Comparison of ENCODE assay signal across 17 cellular contexts in the genomic region with DNA sequence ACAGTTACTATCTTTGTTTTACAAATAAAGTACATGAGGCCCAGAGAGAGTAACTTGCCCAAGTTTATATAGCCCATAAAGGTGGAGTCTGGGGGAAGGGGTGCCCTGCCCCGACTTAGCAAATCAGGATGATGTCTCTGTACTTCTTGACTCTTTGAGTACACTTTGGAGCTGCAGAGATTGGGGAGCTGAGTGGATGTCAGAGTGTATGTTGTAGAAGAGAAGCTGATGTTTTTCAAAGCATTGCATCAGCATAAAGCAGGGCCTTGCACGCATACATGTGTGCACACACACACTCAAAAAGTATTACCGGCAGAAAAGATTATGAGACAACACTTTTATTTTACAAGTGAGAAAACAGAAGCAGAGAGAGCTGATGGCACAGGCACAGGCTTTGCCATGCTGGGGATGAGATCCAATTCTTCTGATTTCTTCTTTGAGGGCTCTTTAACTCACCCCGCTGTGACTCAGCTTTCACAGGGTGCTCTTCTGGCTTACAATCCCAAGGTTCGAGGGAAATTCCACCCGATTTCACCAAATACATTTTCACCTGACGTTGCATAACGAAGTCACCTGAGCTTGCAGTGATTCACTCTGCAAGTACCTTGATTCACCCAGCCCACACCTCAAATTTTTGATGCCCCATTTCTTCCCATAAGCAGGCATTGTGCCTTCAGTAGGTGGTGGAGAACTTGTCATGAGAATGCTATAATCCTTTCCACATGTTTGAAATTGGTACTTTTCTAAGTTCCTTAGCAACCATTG.
DNase-seq lines count a peak whose midpoint lies in the region; ATAC-seq, FAIRE-seq and TF ChIP-seq lines count a peak whose summit lies in the region.
"Had no signal": no experiment of that assay in that cellular context is flagged by ENCODE, and none has a peak within 500 bp of the region (broad histone marks: within the 10 kb centered on the region; RNA-seq: fewer than 3 reads in every experiment).

No MANE protein-coding gene starts in this region.

- no peaks in the 10 kb centered on the region for H3K79me2 ChIP-seq in H1 (ENCODE audit: control insufficient read depth in 1 of 2, insufficient read depth in 2 of 2, low read length in 2 of 2)
- H3K79me2 ChIP-seq in mesendoderm (ENCODE audit: control insufficient read depth, insufficient read depth, low read length): no peaks in the 10 kb centered on the region

- H2BK5ac ChIP-seq in IMR-90 (ENCODE audit: low read depth, low read length, poor library complexity, severe bottlenecking) (peak overlapping the region; percentile 96), H1 (ENCODE audit: low read depth, low read length) (no peak overlapping the region; the same call in 1 of the 2 replicates), mesendoderm (ENCODE audit: low read length) (no peak overlapping the region)

- H2AK5ac ChIP-seq in IMR-90 (ENCODE audit: low read depth, low read length): peak overlapping the region; percentile 92
- H2AK5ac ChIP-seq in H1 (ENCODE audit: low read depth, low read length): no peak overlapping the region
- no peak overlapping the region for H2AK5ac ChIP-seq in mesendoderm (ENCODE audit: low read length)

- H4K20me1 ChIP-seq in IMR-90 (ENCODE audit: insufficient read depth, low read length): no peaks in the 10 kb centered on the region
- H4K20me1 ChIP-seq in H1 (replicated peaks in 1 of 2; ENCODE audit: control insufficient read depth in 1 of 2, insufficient read depth in 2 of 2, low read length in 2 of 2): no peaks in the 10 kb centered on the region

- H4K8ac ChIP-seq in IMR-90 (ENCODE audit: low read depth in 2 of 2, low read length in 2 of 2): peak overlapping the region; percentile 45 to 94
- no peak overlapping the region for H4K8ac ChIP-seq in H1 (ENCODE audit: extremely low read depth, insufficient read depth, low read length)
- no peak overlapping the region for H4K8ac ChIP-seq in mesendoderm (ENCODE audit: low read depth, low read length)

- dilution Hi-C loops in IMR-90 (cut with HindIII; ENCODE audit: low sequenced_read_pairs, unreplicated experiment): no loop called here

- intact Hi-C loops in IMR-90 (cut with micrococcal nuclease): loop anchor here (2.0 kb wide), 3 partner anchors 69 to 1083 kb away; a partner anchor contains a TSS
- intact Hi-C loops in heart right ventricle (cut with DNase I): no loop called here

- TF ChIP-seq EP300 in A549 (IDR thresholded peaks at IDR 0.05) (no peak), H1 (IDR thresholded peaks at IDR 0.05; ENCODE audit: borderline replicate concordance in 1 of 2, low read depth in 2 of 2, low read length in 2 of 2) (no peak)

- 72% methylated on average over 8 of the region's 8 CpGs for WGBS in A549 (ENCODE audit: missing lambda C conversion rate)
- 100% methylated on average over 1 of the region's 8 CpGs; no CpG with 5 or more reads in 1 of the 2 experiments for WGBS in IMR-90 (ENCODE audit: extremely low coverage in 2 of 2, insufficient read length in 1 of 2), 2 experiments
- WGBS in H1 (ENCODE audit: extremely low coverage in 1 of 2, insufficient coverage in 1 of 2, insufficient read length in 1 of 2, insufficient replicate concordance in 2 of 2, low coverage in 1 of 2, low lambda C conversion rate in 2 of 2, missing lambda C conversion rate in 1 of 2), 2 experiments: 94% methylated on average over 8 of the region's 8 CpGs; no CpG with 5 or more reads in 1 of the 2 experiments
- WGBS in mesendoderm (ENCODE audit: extremely low coverage, insufficient coverage, low lambda C conversion rate): no CpG with 5 or more reads among the region's 8 CpGs
- 85 to 93% methylated on average over 8 of the region's 8 CpGs for WGBS in heart right ventricle, 2 donors

- FAIRE-seq in A549 (lab: Jason Lieb, UNC) (no peak), H1 (lab: Jason Lieb, UNC) (no peak)

- H3K4me1 ChIP-seq in A549 (peaks cover 31% of the 10 kb centered on the region), IMR-90 (ENCODE audit: control insufficient read depth, insufficient read depth, low read length) (peaks cover 24% of the 10 kb centered on the region), H1 (replicated peaks in 1 of 4; ENCODE audit: control insufficient read depth in 3 of 4, insufficient read depth in 4 of 4, low read length in 3 of 4) (peaks cover 0 to 7% (median 3%) of the 10 kb centered on the region in 4 experiments; a peak in 4 of 7 replicates), mesendoderm (ENCODE audit: control insufficient read depth, low read depth, low read length) (no peaks in the 10 kb centered on the region), heart right ventricle (peaks cover 0 to 21% (median 0%) of the 10 kb centered on the region in 9 donors)

- in situ Hi-C loops in IMR-90 (cut with MboI; ENCODE audit: low sequenced_read_pairs): loop anchor here (10.0 to 25.0 kb wide), 3 partner anchors 258 to 1417 kb away; a partner anchor contains a TSS

- no peak for TF ChIP-seq CTCF in A549 (IDR thresholded peaks at IDR 0.05)
- no peak for TF ChIP-seq CTCF in IMR-90 (conservative IDR thresholded peaks at IDR 0.05; ENCODE audit: low read depth, low read length)
- TF ChIP-seq CTCF in H1 (IDR thresholded peaks at IDR 0.05; ENCODE audit: control extremely low read depth in 1 of 3, insufficient read depth in 1 of 3, low read depth in 1 of 3, low read length in 3 of 3): no peak
- no peak for TF ChIP-seq CTCF in heart right ventricle (IDR thresholded peaks at IDR 0.05)

- H2AK9ac ChIP-seq in IMR-90 (replicated peaks; ENCODE audit: low read depth, low read length, poor library complexity): peak overlapping the region; percentile 86

- H3K23ac ChIP-seq in IMR-90 (ENCODE audit: low read depth, low read length) (peak overlapping the region; percentile 95), H1 (ENCODE audit: insufficient read length) (no peak overlapping the region), mesendoderm (ENCODE audit: low read length) (no peak overlapping the region)

- POLR2A ChIA-PET in A549 (lab: Yijun Ruan, JAX): interaction anchor here (1.0 to 1.6 kb wide), 2 partner anchors 13 to 69 kb away, joined by 4 to 5 read pairs; no protein-coding TSS in a partner anchor
- POLR2A ChIA-PET in IMR-90 (lab: Charles Lee; ENCODE audit: unreplicated experiment): no interaction called here
- POLR2A ChIA-PET in H1 (lab: Charles Lee; ENCODE audit: partially characterized antibody): no interaction called here

- H2BK120ac ChIP-seq in IMR-90 (ENCODE audit: low read depth, low read length): peak overlapping the region; percentile 98
- no peak overlapping the region for H2BK120ac ChIP-seq in H1 (replicated peaks; ENCODE audit: low read depth, low read length)
- peak overlapping the region; percentile 64 for H2BK120ac ChIP-seq in mesendoderm (ENCODE audit: low read depth, low read length)

- H3K9me1 ChIP-seq in IMR-90 (ENCODE audit: insufficient read depth, low read length): peaks cover 10% of the 10 kb centered on the region; the same call in 1 of the 2 replicates

- peaks cover 0 to 8% of the 10 kb centered on the region in 2 experiments; a peak in 1 of 4 replicates for H3K79me1 ChIP-seq in IMR-90 (ENCODE audit: low read depth in 1 of 2, low read length in 2 of 2)
- no peaks in the 10 kb centered on the region for H3K79me1 ChIP-seq in H1 (ENCODE audit: low read depth, low read length)
- H3K79me1 ChIP-seq in mesendoderm (ENCODE audit: low read length): no peaks in the 10 kb centered on the region

- no peaks in the 10 kb centered on the region for H3K23me2 ChIP-seq in H1 (ENCODE audit: low read depth, low read length)

- H3K27me3 ChIP-seq in IMR-90 (ENCODE audit: control insufficient read depth, insufficient read depth, low read length) (no peaks in the 10 kb centered on the region), H1 (replicated peaks in 1 of 4; ENCODE audit: control insufficient read depth in 3 of 4, extremely low read depth in 1 of 4, insufficient read depth in 3 of 4, low read length in 3 of 4) (no peaks in the 10 kb centered on the region), mesendoderm (ENCODE audit: insufficient read depth, low read length, poor library complexity) (no peaks in the 10 kb centered on the region), heart right ventricle (no peaks in the 10 kb centered on the region)

- no peak overlapping the region for H2BK12ac ChIP-seq in H1 (ENCODE audit: low read depth, low read length)

- H2BK15ac ChIP-seq in IMR-90 (ENCODE audit: low read depth, low read length) (peak overlapping the region; percentile 78), H1 (ENCODE audit: low read length) (no peak overlapping the region), mesendoderm (replicated peaks; ENCODE audit: low read depth) (no peak overlapping the region)

- H3K4me2 ChIP-seq in A549 (peak overlapping the region; percentile 30), IMR-90 (ENCODE audit: low read depth, low read length) (peak overlapping the region; percentile 19; the same call in 1 of the 2 replicates), H1 (ENCODE audit: insufficient read depth in 1 of 2, low read depth in 2 of 2, low read length in 2 of 2) (no peak overlapping the region), mesendoderm (ENCODE audit: low read length) (no peak overlapping the region)

- H3K36me3 ChIP-seq in IMR-90 (ENCODE audit: control insufficient read depth, insufficient read depth, low read length): no peaks in the 10 kb centered on the region
- H3K36me3 ChIP-seq in H1 (ENCODE audit: control insufficient read depth in 2 of 4, insufficient read depth in 4 of 4, low read length in 3 of 4): no peaks in the 10 kb centered on the region
- H3K36me3 ChIP-seq in mesendoderm (ENCODE audit: control insufficient read depth, insufficient read depth, low read length): no peaks in the 10 kb centered on the region
- H3K36me3 ChIP-seq in heart right ventricle: no peaks in the 10 kb centered on the region
- H3K36me3 ChIP-seq: thoracic aorta had no signal

- no peak; a peak in 1 of 6 replicates for ATAC-seq in A549
- ATAC-seq in IMR-90 (ENCODE audit: low read depth): no peak
- no peak for ATAC-seq in heart right ventricle
- ATAC-seq: left lobe of liver had no signal

- H4K91ac ChIP-seq in IMR-90 (ENCODE audit: insufficient read depth, low read depth, low read length) (peak overlapping the region; percentile 95), H1 (replicated peaks; ENCODE audit: insufficient read length, low read length) (no peak overlapping the region)

- H3K14ac ChIP-seq in IMR-90 (replicated peaks; ENCODE audit: low read depth, low read length): peak overlapping the region; percentile 88
- H3K14ac ChIP-seq in H1 (ENCODE audit: insufficient read length): no peak overlapping the region

- H3K27ac ChIP-seq in A549: peak overlapping the region; percentile 79 to 87
- H3K27ac ChIP-seq in IMR-90 (ENCODE audit: insufficient read depth, low read length): peak overlapping the region; percentile 73
- H3K27ac ChIP-seq in H1 (ENCODE audit: low read depth, low read length): no peak overlapping the region
- peak overlapping the region; percentile 38 for H3K27ac ChIP-seq in mesendoderm (ENCODE audit: low read depth, low read length)
- H3K27ac ChIP-seq in heart right ventricle: peak overlapping the region in 1 of 10 donors; percentile 31
- H3K27ac ChIP-seq: coronary artery, thoracic aorta had no signal

- H4K5ac ChIP-seq in IMR-90 (ENCODE audit: low read depth, low read length): peak overlapping the region; percentile 62
- H4K5ac ChIP-seq in H1 (ENCODE audit: insufficient read length, low read depth, low read length): no peak overlapping the region
- no peak overlapping the region for H4K5ac ChIP-seq in mesendoderm (ENCODE audit: low read length)

- peak; percentile 2 to 39 for DNase-seq in A549 (ENCODE audit: low read depth in 1 of 2, low spot score in 1 of 2)
- DNase-seq in IMR-90: peak; percentile 81
- DNase-seq in H1 (ENCODE audit: low read depth in 1 of 2, low spot score in 2 of 2): peak in 1 of 2 experiments; percentile 27
- DNase-seq in mesendoderm: no peak
- no peak for DNase-seq in amygdala (lab: John Stamatoyannopoulos, UW)
- no peak for DNase-seq in heart right ventricle
- no peak for DNase-seq in activated effector memory CD4-positive, alpha-beta T cell treated with Interleukin-2 at 50 U/mL for 16 hours
- no peak for DNase-seq in pons (ENCODE audit: low spot score)
- DNase-seq: activated CD4-positive, CD25-positive, alpha-beta regulatory T cell; activated CD8-positive, alpha-beta memory T cell treated with anti-CD3 and anti-CD28 coated beads, Interleukin-2, amount 50 U/mL, for 4 hours; activated naive CD8-positive, alpha-beta T cell treated with anti-CD3 and anti-CD28 coated beads, Interleukin-2, amount 10 ng/mL, durations not matched to agents 7 days and 5 days; DND-41; NCI-H2171; nephron progenitor cell had no signal

- no peak overlapping the region for H3K9ac ChIP-seq in IMR-90 (ENCODE audit: low read depth, low read length)
- H3K9ac ChIP-seq in H1 (replicated peaks in 1 of 4; ENCODE audit: extremely low read depth in 1 of 4, low read depth in 3 of 4, low read length in 3 of 4): no peak overlapping the region
- H3K9ac ChIP-seq in mesendoderm (ENCODE audit: low read length): no peak overlapping the region

- no peak for TF ChIP-seq RAD21 in A549 (conservative IDR thresholded peaks at IDR 0.05 in 1 of 2, IDR thresholded peaks at IDR 0.05 in 1 of 2)
- TF ChIP-seq RAD21 in IMR-90 (IDR thresholded peaks at IDR 0.05; ENCODE audit: low read length): no peak
- no peak for TF ChIP-seq RAD21 in H1 (IDR thresholded peaks at IDR 0.05 in 1 of 2, conservative IDR thresholded peaks at IDR 0.05 in 1 of 2; ENCODE audit: low read depth in 2 of 2, low read length in 2 of 2)

- no peaks in the 10 kb centered on the region for H3K9me3 ChIP-seq in A549
- H3K9me3 ChIP-seq in IMR-90 (ENCODE audit: control insufficient read depth, insufficient read depth, low read length): no peaks in the 10 kb centered on the region
- no peaks in the 10 kb centered on the region for H3K9me3 ChIP-seq in H1 (ENCODE audit: insufficient read depth in 2 of 2, low read depth in 1 of 2, low read length in 1 of 2)
- H3K9me3 ChIP-seq in heart right ventricle: no peaks in the 10 kb centered on the region
- H3K9me3 ChIP-seq: thoracic aorta had no signal

- peak overlapping the region; percentile 99 for H2BK20ac ChIP-seq in IMR-90 (ENCODE audit: low read depth, low read length)
- no peak overlapping the region for H2BK20ac ChIP-seq in H1 (ENCODE audit: low read length)

- peak overlapping the region; percentile 82 for H3K18ac ChIP-seq in IMR-90 (ENCODE audit: low read depth, low read length)
- no peak overlapping the region for H3K18ac ChIP-seq in H1 (ENCODE audit: extremely low read depth, low read length)
- peak overlapping the region; percentile 35 for H3K18ac ChIP-seq in mesendoderm (ENCODE audit: low read length)

- no TSS peak for BruUV-seq in IMR-90 (replicated peaks; lab: Mats Ljungman, UMichigan)

- H3K56ac ChIP-seq in IMR-90 (ENCODE audit: extremely low read depth, insufficient read depth, low read length) (peak overlapping the region; percentile 95), H1 (replicated peaks; ENCODE audit: insufficient read length, low read depth, low read length) (no peak overlapping the region), mesendoderm (ENCODE audit: low read length) (no peak overlapping the region)

- H2AFZ ChIP-seq in IMR-90 (replicated peaks; ENCODE audit: low read length, poor library complexity) (no peak overlapping the region), H1 (ENCODE audit: low read length) (0 out of 2 replicates have a peak overlapping the region, but pooled peaks have one; percentile 29)

- CTCF ChIA-PET in A549 (lab: Yijun Ruan, JAX): interaction anchor here (2.2 kb wide), 1 partner anchor 13 kb away, joined by 11 read pairs; no protein-coding TSS in a partner anchor
- CTCF ChIA-PET in IMR-90 (lab: Yijun Ruan, JAX): no interaction called here
- CTCF ChIA-PET in H1 (lab: Charles Lee; ENCODE audit: partially characterized antibody): interaction anchor here (0.7 to 0.9 kb wide), 2 partner anchors 13 to 30 kb away, joined by 3 read pairs; no protein-coding TSS in a partner anchor

- H3K4me3 ChIP-seq in A549 (no peak overlapping the region), IMR-90 (ENCODE audit: insufficient read depth, low read depth, low read length) (no peak overlapping the region), H1 (ENCODE audit: extremely low read depth in 1 of 4, insufficient read depth in 2 of 4, low read depth in 3 of 4, low read length in 4 of 4) (no peak overlapping the region), mesendoderm (ENCODE audit: low read length) (no peak overlapping the region), heart right ventricle (no peak overlapping the region)
- H3K4me3 ChIP-seq: coronary artery, thoracic aorta had no signal

- no peak for TF ChIP-seq POLR2A in A549 (IDR thresholded peaks at IDR 0.05; ENCODE audit: low read length)
- TF ChIP-seq POLR2A in IMR-90 (IDR thresholded peaks at IDR 0.05; ENCODE audit: low read depth, low read length): no peak
- TF ChIP-seq POLR2A in H1 (IDR thresholded peaks at IDR 0.05; ENCODE audit: control extremely low read depth in 1 of 2, low read depth in 2 of 2, low read length in 2 of 2): no peak

- H3K4ac ChIP-seq in IMR-90 (ENCODE audit: low read depth, low read length): peak overlapping the region; percentile 98
- no peak overlapping the region for H3K4ac ChIP-seq in H1 (replicated peaks; ENCODE audit: insufficient read length, low read depth, low read length)
- H3K4ac ChIP-seq in mesendoderm (ENCODE audit: low read depth, low read length): no peak overlapping the region

Comparison
In these comparisons a context has a peak if more than half of its experiments do, and no peak if none do; other contexts are left out.
1. DNase-seq: peak in A549 (2 of 2) and IMR-90 (single experiment); none in mesendoderm (single experiment), amygdala (0 of 56), heart right ventricle (0 of 2), activated effector memory CD4-positive, alpha-beta T cell treated with Interleukin-2 at 50 U/mL for 16 hours (single experiment) and pons (single experiment).
2. H3K4me2 ChIP-seq: peak in A549 (single experiment) and IMR-90 (single experiment); none in H1 (0 of 2) and mesendoderm (single experiment).
3. H4K8ac ChIP-seq: peak in IMR-90 (2 of 2); none in H1 (single experiment) and mesendoderm (single experiment).